10 cellular contexts compared by ENCODE assay signal in the genomic region with DNA sequence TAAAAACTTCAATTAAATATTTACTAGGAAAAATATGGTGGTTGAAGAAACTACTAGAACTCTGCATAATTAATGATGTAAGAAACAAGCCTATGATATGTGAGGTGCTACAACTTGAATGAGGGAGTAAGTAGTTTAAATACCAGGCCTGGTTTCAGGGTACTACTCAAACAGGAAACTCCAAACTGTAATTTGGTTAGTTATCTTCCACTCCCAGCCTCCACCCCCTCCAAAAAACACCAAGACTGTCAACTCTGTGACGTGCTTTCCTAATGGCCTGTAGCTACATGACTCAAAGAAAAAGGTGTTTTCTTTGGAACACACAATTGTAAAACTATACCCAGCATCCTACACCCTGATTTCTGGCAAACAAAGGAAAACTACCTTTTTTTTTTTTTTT. TPM values are rescaled to one million over a fixed set of nuclear protein-coding genes. Genes with fewer than 3 reads are reported as not detected.
DNase-seq lines count a peak whose midpoint lies in the region; ATAC-seq and TF ChIP-seq lines count a peak whose summit lies in the region.
"Had no signal": no experiment of that assay in that cellular context is flagged by ENCODE, and none has a peak within 500 bp of the region (broad histone marks: within the 10 kb centered on the region; RNA-seq: fewer than 3 reads in every experiment).

No MANE protein-coding gene starts in this region.

- no peaks in the 10 kb centered on the region for H3K9me3 Mint-ChIP-seq in CD4-positive, alpha-beta T cell
- H3K9me3 Mint-ChIP-seq in activated CD4-positive, alpha-beta memory T cell treated with anti-CD3 and anti-CD28 coated beads, Interleukin-2, amount 10 ng/mL, durations not matched to agents 7 days and 5 days = no peaks in the 10 kb centered on the region

- H3K4me1 Mint-ChIP-seq in CD4-positive, alpha-beta T cell (ENCODE audit: low read depth) = peaks cover 20% of the 10 kb centered on the region
- H3K4me1 Mint-ChIP-seq in activated CD4-positive, alpha-beta memory T cell treated with anti-CD3 and anti-CD28 coated beads, Interleukin-2, amount 10 ng/mL, durations not matched to agents 7 days and 5 days = peaks cover 29% of the 10 kb centered on the region

- H3K27ac Mint-ChIP-seq in CD4-positive, alpha-beta T cell = peak overlapping the region; percentile 66
- peak overlapping the region; percentile 80 for H3K27ac Mint-ChIP-seq in activated CD4-positive, alpha-beta memory T cell treated with anti-CD3 and anti-CD28 coated beads, Interleukin-2, amount 10 ng/mL, durations not matched to agents 7 days and 5 days

- H3K27me3 Mint-ChIP-seq in CD4-positive, alpha-beta T cell = no peaks in the 10 kb centered on the region
- no peaks in the 10 kb centered on the region for H3K27me3 Mint-ChIP-seq in activated CD4-positive, alpha-beta memory T cell treated with anti-CD3 and anti-CD28 coated beads, Interleukin-2, amount 10 ng/mL, durations not matched to agents 7 days and 5 days

- no peak overlapping the region for H3K4me3 ChIP-seq in fibroblast of the aortic adventitia (ENCODE audit: low read depth, low read length)
- no peak overlapping the region for H3K4me3 ChIP-seq in vagina

- peak in 1 of 10 experiments; percentile 20 for DNase-seq in CD4-positive, alpha-beta T cell
- DNase-seq in activated CD4-positive, alpha-beta memory T cell treated with anti-CD3 and anti-CD28 coated beads, Interleukin-2, amount 10 ng/mL, durations not matched to agents 7 days and 5 days = peak; percentile 68
- DNase-seq in fibroblast of the aortic adventitia (ENCODE audit: low read depth) = peak; percentile 83
- no peak for DNase-seq in vagina (ENCODE audit: extremely low spot score in 2 of 2)
- DNase-seq: DMS 273 treated with DMSO at 0.1 percent for 48 hours, H7 had no signal

- no peak overlapping the region for H3K4me3 Mint-ChIP-seq in CD4-positive, alpha-beta T cell
- H3K4me3 Mint-ChIP-seq in activated CD4-positive, alpha-beta memory T cell treated with anti-CD3 and anti-CD28 coated beads, Interleukin-2, amount 10 ng/mL, durations not matched to agents 7 days and 5 days = no peak overlapping the region

- TF ChIP-seq POLR2A in vagina (IDR thresholded peaks at IDR 0.05) = no peak

- POLR2A ChIA-PET in CD4-positive, alpha-beta T cell (lab: Charles Lee) = no interaction called here
- POLR2A ChIA-PET in activated CD4-positive, alpha-beta memory T cell treated with anti-CD3 and anti-CD28 coated beads, Interleukin-2, amount 10 ng/mL, durations not matched to agents 7 days and 5 days (lab: Charles Lee) = interaction anchor here (0.7 to 3.3 kb wide), 3 partner anchors 131 to 198 kb away, joined by 3 to 11 read pairs (median 3); partner anchors contain the start of gene SESN2

- CTCF ChIA-PET in CD4-positive, alpha-beta T cell (lab: Charles Lee) = no interaction called here
- CTCF ChIA-PET in activated CD4-positive, alpha-beta memory T cell treated with anti-CD3 and anti-CD28 coated beads, Interleukin-2, amount 10 ng/mL, durations not matched to agents 7 days and 5 days (lab: Charles Lee) = interaction anchor here (0.7 to 2.0 kb wide), 4 partner anchors 18 to 711 kb away, joined by 3 to 8 read pairs (median 4); no protein-coding TSS in a partner anchor

- no peak overlapping the region for H3K27ac ChIP-seq in CD4-positive, alpha-beta T cell (ENCODE audit: low read depth, low read length)
- H3K27ac ChIP-seq in vagina = no peak overlapping the region

- no peaks in the 10 kb centered on the region for H3K36me3 ChIP-seq in vagina

- intact Hi-C loops in CD4-positive, alpha-beta T cell (cut with DNase I, micrococcal nuclease) = no loop called here
- intact Hi-C loops in vagina (cut with DNase I) = no loop called here

- no peaks in the 10 kb centered on the region for H3K36me3 Mint-ChIP-seq in CD4-positive, alpha-beta T cell (ENCODE audit: low read depth)
- peaks cover 2% of the 10 kb centered on the region for H3K36me3 Mint-ChIP-seq in activated CD4-positive, alpha-beta memory T cell treated with anti-CD3 and anti-CD28 coated beads, Interleukin-2, amount 10 ng/mL, durations not matched to agents 7 days and 5 days (ENCODE audit: low read depth)

- peaks cover 4% of the 10 kb centered on the region for H3K4me1 ChIP-seq in vagina

- no peaks in the 10 kb centered on the region for H3K27me3 ChIP-seq in CD4-positive, alpha-beta T cell (ENCODE audit: control insufficient read depth, insufficient read depth, low read length)
- no peaks in the 10 kb centered on the region for H3K27me3 ChIP-seq in vagina

- no peak for TF ChIP-seq CTCF in CD4-positive, alpha-beta T cell (IDR thresholded peaks at IDR 0.05)
- TF ChIP-seq CTCF in fibroblast of the aortic adventitia (IDR thresholded peaks at IDR 0.05; ENCODE audit: insufficient read depth, low read length) (no peak), vagina (IDR thresholded peaks at IDR 0.05) (no peak)

- ATAC-seq in CD4-positive, alpha-beta T cell (ENCODE audit: poor library complexity) = peak; percentile 90
- ATAC-seq in HG02588 (IDR thresholded peaks at IDR 0.05; ENCODE audit: unreplicated experiment) (peak; percentile 45), GM21423 (IDR thresholded peaks at IDR 0.05; ENCODE audit: unreplicated experiment) (no peak), GM19455 (IDR thresholded peaks at IDR 0.05; ENCODE audit: unreplicated experiment) (no peak), GM21723 (IDR thresholded peaks at IDR 0.05; ENCODE audit: unreplicated experiment) (no peak)

- no peaks in the 10 kb centered on the region for H3K9me3 ChIP-seq in CD4-positive, alpha-beta T cell (ENCODE audit: control insufficient read depth, low read length)
- no peaks in the 10 kb centered on the region for H3K9me3 ChIP-seq in vagina

RNA-seq across cellular contexts. Expression of gene RCC1, which starts 55.9 kb away (rescaled TPM):
- 1 to 10 TPM; 8.5 to 9.9 TPM for total RNA-seq in CD4-positive, alpha-beta T cell
- total RNA-seq in activated CD4-positive, alpha-beta memory T cell treated with anti-CD3 and anti-CD28 coated beads, Interleukin-2, amount 10 ng/mL, durations not matched to agents 7 days and 5 days = 10 to 100 TPM; 47.6 to 50.7 TPM
- total RNA-seq in fibroblast of the aortic adventitia (ENCODE audit: low replicate concordance) (28.8 and 101 TPM in 2 replicates), vagina (23.8 TPM)

Comparison
In these comparisons a context has a peak if more than half of its experiments do, and no peak if none do; other contexts are left out.
1. ATAC-seq: peak in CD4-positive, alpha-beta T cell (single experiment) and HG02588 (single experiment); none in GM21423 (single experiment), GM19455 (single experiment) and GM21723 (single experiment).
2. DNase-seq: peak in activated CD4-positive, alpha-beta memory T cell treated with anti-CD3 and anti-CD28 coated beads, Interleukin-2, amount 10 ng/mL, durations not matched to agents 7 days and 5 days (single experiment) and fibroblast of the aortic adventitia (single experiment); none in vagina (0 of 2).